ENCODE assay signal across 1 cellular context in genomic region chr5:142833517-142834446, GRCh38.
TF ChIP-seq lines count a peak whose summit lies in the region.

No MANE protein-coding gene starts in this region.

TF ChIP-seq in HepG2, 621 proteins besides CTCF, POLR2A, EP300 and RAD21 (continued from another document and continues in another):
- TF ChIP-seq IKZF5 (CRISPR knock-in tag; IDR thresholded peaks at IDR 0.05) (peak; percentile 53; the same call in 1 of the 2 replicates), RCOR2 (CRISPR knock-in tag; IDR thresholded peaks at IDR 0.05) (peak; percentile 66; the same call in 1 of the 2 replicates), ZNF710 (CRISPR knock-in tag; IDR thresholded peaks at IDR 0.05; ENCODE audit: borderline replicate concordance) (no peak), HOXA9 (CRISPR knock-in tag; IDR thresholded peaks at IDR 0.05; ENCODE audit: borderline replicate concordance) (no peak), ZFX (CRISPR knock-in tag; IDR thresholded peaks at IDR 0.05; ENCODE audit: low read depth) (peak; percentile 24; the same call in 1 of the 2 replicates), HIVEP1 (CRISPR knock-in tag; IDR thresholded peaks at IDR 0.05) (no peak), PHF20 (CRISPR knock-in tag; IDR thresholded peaks at IDR 0.05) (no peak), HNF4A (CRISPR knock-in tag; IDR thresholded peaks at IDR 0.05) (peak; percentile 97), ZSCAN25 (CRISPR knock-in tag; IDR thresholded peaks at IDR 0.05) (peak; percentile 55; the same call in 1 of the 2 replicates), REST (IDR thresholded peaks at IDR 0.05; ENCODE audit: borderline replicate concordance in 1 of 2, low read depth in 1 of 2, low read length in 2 of 2) (0 out of 4 replicates have a peak, but pooled peaks of 1 of the 2 experiments have one; percentile 26), PTBP1 (IDR thresholded peaks at IDR 0.05; ENCODE audit: low read depth, low read length, poor library complexity, severe bottlenecking) (no peak), ATF4 (CRISPR knock-in tag; IDR thresholded peaks at IDR 0.05) (no peak), HDAC6 (IDR thresholded peaks at IDR 0.05; ENCODE audit: low read depth, low read length) (no peak), NFIC (IDR thresholded peaks at IDR 0.05; ENCODE audit: low read length) (peak; percentile 71), AHR (CRISPR knock-in tag; IDR thresholded peaks at IDR 0.05) (no peak), RARG (CRISPR knock-in tag; IDR thresholded peaks at IDR 0.05; ENCODE audit: low read depth) (no peak), TBX3 (IDR thresholded peaks at IDR 0.05; ENCODE audit: borderline replicate concordance) (no peak), POLR2AphosphoS5 (IDR thresholded peaks at IDR 0.05; ENCODE audit: low read depth, low read length) (peak; percentile 27; the same call in 1 of the 2 replicates), IRF1 (CRISPR knock-in tag; IDR thresholded peaks at IDR 0.05; ENCODE audit: low read depth) (no peak), SOX13 (IDR thresholded peaks at IDR 0.05) (peak; percentile 65; the same call in 1 of the 2 replicates), SOX13 (CRISPR knock-in tag; conservative IDR thresholded peaks at IDR 0.05 in 1 of 2, IDR thresholded peaks at IDR 0.05 in 1 of 2) (peak in 1 of 2 experiments; percentile 91; a peak in 2 of 4 replicates), ZNF784 (CRISPR knock-in tag; IDR thresholded peaks at IDR 0.05; ENCODE audit: borderline replicate concordance) (peak; percentile 99), ZNF839 (CRISPR knock-in tag; IDR thresholded peaks at IDR 0.05; ENCODE audit: borderline replicate concordance) (no peak), ZFYVE20 (CRISPR knock-in tag; IDR thresholded peaks at IDR 0.05; ENCODE audit: borderline replicate concordance, low read depth) (no peak), TARDBP (CRISPR knock-in tag; IDR thresholded peaks at IDR 0.05) (peak; percentile 59; the same call in 1 of the 2 replicates), ATM (IDR thresholded peaks at IDR 0.05; ENCODE audit: borderline replicate concordance) (no peak), HHEX (CRISPR knock-in tag; IDR thresholded peaks at IDR 0.05) (0 out of 2 replicates have a peak, but pooled peaks have one; percentile 31), MYNN (CRISPR knock-in tag; IDR thresholded peaks at IDR 0.05; ENCODE audit: low read depth) (no peak), HOXD1 (CRISPR knock-in tag; IDR thresholded peaks at IDR 0.05) (0 out of 2 replicates have a peak, but pooled peaks have one; percentile 57), MED1 (CRISPR knock-in tag; IDR thresholded peaks at IDR 0.05) (peak; percentile 78), ZNF180 (CRISPR knock-in tag; IDR thresholded peaks at IDR 0.05; ENCODE audit: borderline replicate concordance, low read depth) (no peak), ZNF747 (CRISPR knock-in tag; IDR thresholded peaks at IDR 0.05; ENCODE audit: borderline replicate concordance) (no peak), NCOA2 (CRISPR knock-in tag; IDR thresholded peaks at IDR 0.05) (peak; percentile 89), SNAPC5 (CRISPR knock-in tag; IDR thresholded peaks at IDR 0.05; ENCODE audit: borderline replicate concordance) (no peak), HNRNPLL (IDR thresholded peaks at IDR 0.05; ENCODE audit: low read depth, low read length, poor library complexity, severe bottlenecking) (peak; percentile 18), THYN1 (CRISPR knock-in tag; IDR thresholded peaks at IDR 0.05; ENCODE audit: borderline replicate concordance, low read depth) (no peak), ZNF513 (CRISPR knock-in tag; conservative IDR thresholded peaks at IDR 0.05) (no peak), ZNF746 (CRISPR knock-in tag; IDR thresholded peaks at IDR 0.05) (no peak), FOSL2 (CRISPR knock-in tag; IDR thresholded peaks at IDR 0.05) (peak; percentile 75), ZMAT5 (CRISPR knock-in tag; IDR thresholded peaks at IDR 0.05; ENCODE audit: borderline replicate concordance, low read depth) (no peak), MXD4 (CRISPR knock-in tag; IDR thresholded peaks at IDR 0.05) (no peak), ZSCAN31 (CRISPR knock-in tag; IDR thresholded peaks at IDR 0.05; ENCODE audit: low read depth) (peak; percentile 11; the same call in 1 of the 2 replicates), DMAP1 (CRISPR knock-in tag; IDR thresholded peaks at IDR 0.05) (0 out of 2 replicates have a peak, but pooled peaks have one; percentile 37), ZBTB44 (CRISPR knock-in tag; IDR thresholded peaks at IDR 0.05) (no peak), CENPX (CRISPR knock-in tag; IDR thresholded peaks at IDR 0.05) (no peak), ATF1 (CRISPR knock-in tag; IDR thresholded peaks at IDR 0.05) (no peak), FOXP1 (IDR thresholded peaks at IDR 0.05) (no peak), FOXP1 (CRISPR knock-in tag; IDR thresholded peaks at IDR 0.05) (peak; percentile 51; the same call in 1 of the 2 replicates), ETV5 (CRISPR knock-in tag; IDR thresholded peaks at IDR 0.05; ENCODE audit: borderline replicate concordance) (peak; percentile 50; the same call in 1 of the 2 replicates), ZXDC (CRISPR knock-in tag; IDR thresholded peaks at IDR 0.05) (no peak), ZNF674 (CRISPR knock-in tag; IDR thresholded peaks at IDR 0.05; ENCODE audit: low read depth) (no peak), TAF15 (IDR thresholded peaks at IDR 0.05; ENCODE audit: low read depth, low read length, poor library complexity, severe bottlenecking) (no peak), ZNF703 (CRISPR knock-in tag; IDR thresholded peaks at IDR 0.05; ENCODE audit: borderline replicate concordance) (no peak), BRD4 (CRISPR knock-in tag; IDR thresholded peaks at IDR 0.05) (peak; percentile 68; the same call in 1 of the 2 replicates)
